7 cellular contexts compared by ENCODE assay signal in the genomic region with DNA sequence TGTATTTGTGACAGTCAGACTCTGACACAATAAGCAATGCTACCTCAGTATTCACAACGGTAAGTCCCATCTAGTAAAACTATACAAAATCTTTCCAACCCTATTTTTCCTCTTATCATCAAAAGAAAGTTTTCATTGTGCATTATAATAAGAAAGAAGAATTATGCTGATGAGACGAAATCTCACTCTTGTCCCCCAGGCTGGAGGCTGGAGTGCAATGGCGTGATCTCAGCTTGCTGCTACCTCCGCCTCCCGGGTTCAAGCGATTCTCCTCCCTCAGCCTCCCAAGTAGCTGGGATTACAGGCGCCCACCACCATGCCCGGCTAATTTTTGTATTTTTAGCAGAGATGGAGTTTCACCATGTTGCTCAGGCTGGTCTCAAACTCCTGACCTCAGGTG.
DNase-seq lines count a peak whose midpoint lies in the region; ATAC-seq, FAIRE-seq and TF ChIP-seq lines count a peak whose summit lies in the region.
"Not testable (repeated sequence)": the region's sequence is repeated elsewhere in the genome, so short reads cannot be mapped to it uniquely, and the experiment has no call there.

No MANE protein-coding gene starts in this region.

- not testable (repeated sequence) for H2BK20ac ChIP-seq in IMR-90 (ENCODE audit: low read depth, low read length); H1 (ENCODE audit: low read length)

- H4K20me1 ChIP-seq in IMR-90 (ENCODE audit: insufficient read depth, low read length); K562 (replicated peaks; ENCODE audit: control insufficient read depth, insufficient read depth, low read length); H1 (replicated peaks in 1 of 2; ENCODE audit: control insufficient read depth in 1 of 2, insufficient read depth in 2 of 2, low read length in 2 of 2); HepG2 (ENCODE audit: insufficient read depth, low read length): not testable (repeated sequence)

- H3K14ac ChIP-seq in IMR-90 (replicated peaks; ENCODE audit: low read depth, low read length); H1 (ENCODE audit: insufficient read length): not testable (repeated sequence)

- H4K8ac ChIP-seq in IMR-90 (ENCODE audit: low read depth in 2 of 2, low read length in 2 of 2); H1 (ENCODE audit: extremely low read depth, insufficient read depth, low read length): not testable (repeated sequence)

- not testable (repeated sequence) for H3K79me1 ChIP-seq in IMR-90 (ENCODE audit: low read depth in 1 of 2, low read length in 2 of 2); H1 (ENCODE audit: low read depth, low read length)

- not testable (repeated sequence) for H3K27me3 ChIP-seq in IMR-90 (ENCODE audit: control insufficient read depth, insufficient read depth, low read length); K562 (ENCODE audit: control insufficient read depth in 2 of 2, insufficient read depth in 2 of 2, low read length in 2 of 2); H1 (replicated peaks in 1 of 4; ENCODE audit: control insufficient read depth in 3 of 4, extremely low read depth in 1 of 4, insufficient read depth in 3 of 4, low read length in 3 of 4); HepG2 (ENCODE audit: control insufficient read depth in 1 of 2, insufficient read depth in 2 of 2, low read length in 2 of 2)

- DNase-seq in A549 (ENCODE audit: low read depth in 1 of 2, low spot score in 1 of 2); IMR-90; K562 (ENCODE audit: extremely low read depth in 1 of 4, low spot score in 3 of 4); H1 (ENCODE audit: low read depth in 1 of 2, low spot score in 2 of 2); HepG2 (ENCODE audit: low spot score): not testable (repeated sequence)
- DNase-seq in Right ventricle myocardium inferior (ENCODE audit: missing footprints) (peak; percentile 52), posterior vena cava (ENCODE audit: low spot score) (peak; percentile 52)

- in situ Hi-C loops in IMR-90 (cut with MboI; ENCODE audit: low sequenced_read_pairs); K562 (cut with MboI); HepG2 (cut with HindIII; ENCODE audit: extremely low pct_ligation_motif_present, low pct_unique_long_range_greater_than_20kb): not testable (repeated sequence)

- H3K23ac ChIP-seq in IMR-90 (ENCODE audit: low read depth, low read length); H1 (ENCODE audit: insufficient read length): not testable (repeated sequence)

- TF ChIP-seq POLR2A in A549 (IDR thresholded peaks at IDR 0.05; ENCODE audit: low read length); IMR-90 (IDR thresholded peaks at IDR 0.05; ENCODE audit: low read depth, low read length); K562 (conservative IDR thresholded peaks at IDR 0.05); H1 (IDR thresholded peaks at IDR 0.05; ENCODE audit: control extremely low read depth in 1 of 2, low read depth in 2 of 2, low read length in 2 of 2); HepG2 (IDR thresholded peaks at IDR 0.05; ENCODE audit: insufficient read depth in 1 of 2, low read depth in 2 of 2, low read length in 2 of 2): not testable (repeated sequence)

- not testable (repeated sequence) for H4K91ac ChIP-seq in IMR-90 (ENCODE audit: insufficient read depth, low read depth, low read length); H1 (replicated peaks; ENCODE audit: insufficient read length, low read length)

- BruUV-seq in IMR-90 (replicated peaks; lab: Mats Ljungman, UMichigan); K562 (replicated peaks; lab: Mats Ljungman, UMichigan); HepG2 (replicated peaks; lab: Mats Ljungman, UMichigan): not testable (repeated sequence)

- H3K36me3 ChIP-seq in IMR-90 (ENCODE audit: control insufficient read depth, insufficient read depth, low read length); K562 (ENCODE audit: control insufficient read depth, insufficient read depth, low read length); H1 (ENCODE audit: control insufficient read depth in 2 of 4, insufficient read depth in 4 of 4, low read length in 3 of 4); HepG2 (replicated peaks in 1 of 2; ENCODE audit: control insufficient read depth in 1 of 2, insufficient read depth in 2 of 2, low read length in 2 of 2): not testable (repeated sequence)

- not testable (repeated sequence) for H3K4ac ChIP-seq in IMR-90 (ENCODE audit: low read depth, low read length); H1 (replicated peaks; ENCODE audit: insufficient read length, low read depth, low read length)

- H2AK9ac ChIP-seq in IMR-90 (replicated peaks; ENCODE audit: low read depth, low read length, poor library complexity), result not testable (repeated sequence)

- not testable (repeated sequence) for H3K23me2 ChIP-seq in H1 (ENCODE audit: low read depth, low read length)

- not testable (repeated sequence) for H3K4me3 ChIP-seq in A549; IMR-90 (ENCODE audit: insufficient read depth, low read depth, low read length); K562; H1 (ENCODE audit: extremely low read depth in 1 of 4, insufficient read depth in 2 of 4, low read depth in 3 of 4, low read length in 4 of 4); HepG2 (replicated peaks in 1 of 3; ENCODE audit: insufficient read depth in 1 of 3, low read depth in 2 of 3, low read length in 3 of 3)

- intact Hi-C loops in IMR-90 (cut with micrococcal nuclease); K562 (cut with micrococcal nuclease); Right ventricle myocardium inferior (cut with DNase I); HepG2 (cut with micrococcal nuclease; ENCODE audit: unreplicated experiment); posterior vena cava (cut with DNase I): not testable (repeated sequence)

- H3K9ac ChIP-seq in IMR-90 (ENCODE audit: low read depth, low read length); K562 (ENCODE audit: insufficient read depth in 1 of 2, low read depth in 2 of 2, low read length in 2 of 2); H1 (replicated peaks in 1 of 4; ENCODE audit: extremely low read depth in 1 of 4, low read depth in 3 of 4, low read length in 3 of 4); HepG2 (ENCODE audit: insufficient read depth, low read depth, low read length): not testable (repeated sequence)

- H2AK5ac ChIP-seq in IMR-90 (ENCODE audit: low read depth, low read length); H1 (ENCODE audit: low read depth, low read length): not testable (repeated sequence)

- H2AFZ ChIP-seq in IMR-90 (replicated peaks; ENCODE audit: low read length, poor library complexity); K562 (ENCODE audit: low read depth, low read length); H1 (ENCODE audit: low read length); HepG2 (ENCODE audit: low read length): not testable (repeated sequence)

- H3K4me1 ChIP-seq in A549; IMR-90 (ENCODE audit: control insufficient read depth, insufficient read depth, low read length); K562 (replicated peaks in 1 of 2; ENCODE audit: control insufficient read depth in 2 of 2, insufficient read depth in 2 of 2, low read length in 2 of 2); H1 (replicated peaks in 1 of 4; ENCODE audit: control insufficient read depth in 3 of 4, insufficient read depth in 4 of 4, low read length in 3 of 4); HepG2 (ENCODE audit: insufficient read depth, low read length): not testable (repeated sequence)

- not testable (repeated sequence) for H2BK120ac ChIP-seq in IMR-90 (ENCODE audit: low read depth, low read length); H1 (replicated peaks; ENCODE audit: low read depth, low read length)

- not testable (repeated sequence) for H2BK5ac ChIP-seq in IMR-90 (ENCODE audit: low read depth, low read length, poor library complexity, severe bottlenecking); H1 (ENCODE audit: low read depth, low read length)

- H3K56ac ChIP-seq in IMR-90 (ENCODE audit: extremely low read depth, insufficient read depth, low read length); H1 (replicated peaks; ENCODE audit: insufficient read length, low read depth, low read length): not testable (repeated sequence)

- TF ChIP-seq RAD21 in A549 (conservative IDR thresholded peaks at IDR 0.05 in 1 of 2, IDR thresholded peaks at IDR 0.05 in 1 of 2); IMR-90 (IDR thresholded peaks at IDR 0.05; ENCODE audit: low read length); K562 (CRISPR knock-in tag; conservative IDR thresholded peaks at IDR 0.05 in 1 of 2, IDR thresholded peaks at IDR 0.05 in 1 of 2); H1 (IDR thresholded peaks at IDR 0.05 in 1 of 2, conservative IDR thresholded peaks at IDR 0.05 in 1 of 2; ENCODE audit: low read depth in 2 of 2, low read length in 2 of 2); HepG2 (CRISPR knock-in tag; IDR thresholded peaks at IDR 0.05): not testable (repeated sequence)

- H3K79me2 ChIP-seq in K562 (ENCODE audit: control insufficient read depth, insufficient read depth, low read length); H1 (ENCODE audit: control insufficient read depth in 1 of 2, insufficient read depth in 2 of 2, low read length in 2 of 2); HepG2 (ENCODE audit: insufficient read depth, low read length): not testable (repeated sequence)

- dilution Hi-C loops in IMR-90 (cut with HindIII; ENCODE audit: low sequenced_read_pairs, unreplicated experiment), result not testable (repeated sequence)

- H4K5ac ChIP-seq in IMR-90 (ENCODE audit: low read depth, low read length); H1 (ENCODE audit: insufficient read length, low read depth, low read length): not testable (repeated sequence)

- ATAC-seq in A549; IMR-90 (ENCODE audit: low read depth); K562; Right ventricle myocardium inferior; HepG2: not testable (repeated sequence)

- not testable (repeated sequence) for H2BK12ac ChIP-seq in H1 (ENCODE audit: low read depth, low read length)

- WGBS in A549 (ENCODE audit: missing lambda C conversion rate), result 12% methylated on average over 8 of the region's 8 CpGs
- WGBS in IMR-90 (ENCODE audit: extremely low coverage in 2 of 2, insufficient read length in 1 of 2), 2 experiments, result no CpG with 5 or more reads among the region's 8 CpGs
- 0% methylated on average over 8 of the region's 8 CpGs for WGBS in K562 (ENCODE audit: insufficient coverage, low coverage, missing lambda C conversion rate)
- WGBS in H1 (ENCODE audit: extremely low coverage in 1 of 2, insufficient coverage in 1 of 2, insufficient read length in 1 of 2, insufficient replicate concordance in 2 of 2, low coverage in 1 of 2, low lambda C conversion rate in 2 of 2, missing lambda C conversion rate in 1 of 2), 2 experiments, result 90% methylated on average over 8 of the region's 8 CpGs; no CpG with 5 or more reads in 1 of the 2 experiments
- WGBS in HepG2 (ENCODE audit: low lambda C conversion rate), result 35% methylated on average over 8 of the region's 8 CpGs

- H3K27ac ChIP-seq in A549; IMR-90 (ENCODE audit: insufficient read depth, low read length); K562 (ENCODE audit: extremely low read depth, low read depth, low read length); H1 (ENCODE audit: low read depth, low read length); HepG2 (ENCODE audit: extremely low read length, insufficient read depth, low read length): not testable (repeated sequence)

- not testable (repeated sequence) for H3K9me1 ChIP-seq in IMR-90 (ENCODE audit: insufficient read depth, low read length); K562 (ENCODE audit: control insufficient read depth, insufficient read depth, low read length)

- POLR2A ChIA-PET in A549 (lab: Yijun Ruan, JAX); IMR-90 (lab: Charles Lee; ENCODE audit: unreplicated experiment); K562 (lab: Yijun Ruan, JAX); H1 (lab: Charles Lee; ENCODE audit: partially characterized antibody); HepG2 (lab: Yijun Ruan, JAX): not testable (repeated sequence)

- CTCF ChIA-PET in A549 (lab: Yijun Ruan, JAX); IMR-90 (lab: Yijun Ruan, JAX); K562 (lab: Yijun Ruan, JAX; ENCODE audit: low intra/inter-chr PET ratio); HepG2 (lab: Yijun Ruan, JAX; ENCODE audit: low intra/inter-chr PET ratio, low total read pairs): not testable (repeated sequence)
- CTCF ChIA-PET in H1 (lab: Charles Lee; ENCODE audit: partially characterized antibody), result interaction anchor here (0.6 kb wide), 1 partner anchor 851 kb away, joined by 3 read pairs; no protein-coding TSS in a partner anchor

- H3K9me3 ChIP-seq in A549; IMR-90 (ENCODE audit: control insufficient read depth, insufficient read depth, low read length); K562 (replicated peaks; ENCODE audit: control insufficient read depth, insufficient read depth, low read depth, low read length); H1 (ENCODE audit: insufficient read depth in 2 of 2, low read depth in 1 of 2, low read length in 1 of 2); HepG2 (ENCODE audit: low read length): not testable (repeated sequence)

- TF ChIP-seq CTCF in A549 (IDR thresholded peaks at IDR 0.05); IMR-90 (conservative IDR thresholded peaks at IDR 0.05; ENCODE audit: low read depth, low read length); K562 (IDR thresholded peaks at IDR 0.05 in 2 of 3, conservative IDR thresholded peaks at IDR 0.05 in 1 of 3; ENCODE audit: insufficient read depth in 2 of 3, low read depth in 1 of 3, low read length in 3 of 3); H1 (IDR thresholded peaks at IDR 0.05; ENCODE audit: control extremely low read depth in 1 of 3, insufficient read depth in 1 of 3, low read depth in 1 of 3, low read length in 3 of 3); HepG2 (CRISPR knock-in tag; IDR thresholded peaks at IDR 0.05): not testable (repeated sequence)

- TF ChIP-seq EP300 in A549 (IDR thresholded peaks at IDR 0.05); K562 (IDR thresholded peaks at IDR 0.05; ENCODE audit: low read length); H1 (IDR thresholded peaks at IDR 0.05; ENCODE audit: borderline replicate concordance in 1 of 2, low read depth in 2 of 2, low read length in 2 of 2); HepG2 (IDR thresholded peaks at IDR 0.05; ENCODE audit: low read depth in 2 of 2, low read length in 2 of 2); HepG2 (CRISPR knock-in tag; IDR thresholded peaks at IDR 0.05; ENCODE audit: borderline replicate concordance): not testable (repeated sequence)

- FAIRE-seq in A549 (lab: Jason Lieb, UNC); K562 (lab: Jason Lieb, UNC); H1 (lab: Jason Lieb, UNC); HepG2 (lab: Jason Lieb, UNC): not testable (repeated sequence)

- not testable (repeated sequence) for H3K4me2 ChIP-seq in A549; IMR-90 (ENCODE audit: low read depth, low read length); K562 (ENCODE audit: insufficient read depth, low read length); H1 (ENCODE audit: insufficient read depth in 1 of 2, low read depth in 2 of 2, low read length in 2 of 2); HepG2 (ENCODE audit: low read depth, low read length)

- H2BK15ac ChIP-seq in IMR-90 (ENCODE audit: low read depth, low read length); H1 (ENCODE audit: low read length): not testable (repeated sequence)

- not testable (repeated sequence) for H3K18ac ChIP-seq in IMR-90 (ENCODE audit: low read depth, low read length); H1 (ENCODE audit: extremely low read depth, low read length)
